Comparison of ENCODE assay signal across 2 cellular contexts in the genomic region with DNA sequence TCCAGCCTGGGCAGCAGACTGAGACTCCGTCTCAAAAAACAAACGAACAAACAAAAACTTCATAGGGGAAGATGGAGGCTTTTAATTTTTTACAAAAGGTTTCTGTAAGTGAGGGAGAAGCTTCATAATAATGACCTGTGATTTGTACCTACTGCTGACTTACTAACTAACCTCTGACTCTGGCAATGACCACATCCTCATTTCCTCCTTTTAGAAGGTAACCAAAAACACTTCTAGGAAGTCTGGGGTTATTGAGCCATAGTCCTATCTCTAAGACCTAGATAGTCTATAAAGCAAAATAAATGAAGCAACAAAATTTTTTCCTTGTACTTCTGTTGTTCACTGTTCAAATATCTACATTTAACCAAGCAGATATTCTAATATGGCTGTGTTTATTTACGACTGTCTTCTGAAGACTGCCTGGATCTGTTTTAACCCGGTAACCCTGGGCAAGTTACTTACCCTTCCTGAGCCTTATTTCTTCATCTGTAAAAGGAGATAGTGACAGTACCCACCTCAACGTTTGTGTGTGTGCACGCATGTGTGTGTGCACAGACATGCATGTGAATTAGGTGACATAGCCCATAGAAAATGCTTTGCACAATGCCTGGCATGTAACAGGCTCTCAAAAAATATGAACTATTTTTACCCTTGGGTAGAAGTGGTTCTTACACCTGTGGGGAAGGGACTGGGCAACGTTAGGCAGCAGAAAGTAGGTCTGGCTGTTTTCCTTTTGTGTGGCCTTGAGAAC.
A peak's percentile ranks its signal among the peaks of the same experiment; 100 is the strongest.
TF ChIP-seq lines count a peak whose summit lies in the region.

No MANE protein-coding gene starts in this region.

TF ChIP-seq in GM12878, 131 proteins besides CTCF, POLR2A, EP300 and RAD21:
- TF ChIP-seq, protein P1, sequence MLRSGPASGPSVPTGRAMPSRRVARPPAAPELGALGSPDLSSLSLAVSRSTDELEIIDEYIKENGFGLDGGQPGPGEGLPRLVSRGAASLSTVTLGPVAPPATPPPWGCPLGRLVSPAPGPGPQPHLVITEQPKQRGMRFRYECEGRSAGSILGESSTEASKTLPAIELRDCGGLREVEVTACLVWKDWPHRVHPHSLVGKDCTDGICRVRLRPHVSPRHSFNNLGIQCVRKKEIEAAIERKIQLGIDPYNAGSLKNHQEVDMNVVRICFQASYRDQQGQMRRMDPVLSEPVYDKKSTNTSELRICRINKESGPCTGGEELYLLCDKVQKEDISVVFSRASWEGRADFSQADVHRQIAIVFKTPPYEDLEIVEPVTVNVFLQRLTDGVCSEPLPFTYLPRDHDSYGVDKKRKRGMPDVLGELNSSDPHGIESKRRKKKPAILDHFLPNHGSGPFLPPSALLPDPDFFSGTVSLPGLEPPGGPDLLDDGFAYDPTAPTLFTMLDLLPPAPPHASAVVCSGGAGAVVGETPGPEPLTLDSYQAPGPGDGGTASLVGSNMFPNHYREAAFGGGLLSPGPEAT (IDR thresholded peaks at IDR 0.05; ENCODE audit: low read depth): no peak
- 0 out of 2 replicates have a peak, but pooled peaks have one; percentile 49 for TF ChIP-seq NR2F1 (conservative IDR thresholded peaks at IDR 0.05)
- peak; percentile 57; the same call in 1 of the 2 replicates for TF ChIP-seq SPI1 (IDR thresholded peaks at IDR 0.05; ENCODE audit: borderline replicate concordance, insufficient read depth, low read depth, low read length)
- TF ChIP-seq HDAC2 (IDR thresholded peaks at IDR 0.05): no peak

TF ChIP-seq in HEK293T, 16 proteins besides CTCF, POLR2A, EP300 and RAD21 (continued from another document):
- TF ChIP-seq L3MBTL2 (conservative IDR thresholded peaks at IDR 0.05): no peak
- no peak for TF ChIP-seq BHLHE40 (IDR thresholded peaks at IDR 0.05; ENCODE audit: borderline replicate concordance)
- TF ChIP-seq CTBP1 (IDR thresholded peaks at IDR 0.05; ENCODE audit: borderline replicate concordance): no peak
- no peak for TF ChIP-seq TARDBP (IDR thresholded peaks at IDR 0.05)
- no peak for TF ChIP-seq LEF1 (IDR thresholded peaks at IDR 0.05; ENCODE audit: borderline replicate concordance)
- TF ChIP-seq NFRKB (IDR thresholded peaks at IDR 0.05): no peak
- no peak for TF ChIP-seq FOXM1 (IDR thresholded peaks at IDR 0.05; ENCODE audit: borderline replicate concordance)
